Comparison of ENCODE assay signal across 12 cellular contexts in the genomic region with DNA sequence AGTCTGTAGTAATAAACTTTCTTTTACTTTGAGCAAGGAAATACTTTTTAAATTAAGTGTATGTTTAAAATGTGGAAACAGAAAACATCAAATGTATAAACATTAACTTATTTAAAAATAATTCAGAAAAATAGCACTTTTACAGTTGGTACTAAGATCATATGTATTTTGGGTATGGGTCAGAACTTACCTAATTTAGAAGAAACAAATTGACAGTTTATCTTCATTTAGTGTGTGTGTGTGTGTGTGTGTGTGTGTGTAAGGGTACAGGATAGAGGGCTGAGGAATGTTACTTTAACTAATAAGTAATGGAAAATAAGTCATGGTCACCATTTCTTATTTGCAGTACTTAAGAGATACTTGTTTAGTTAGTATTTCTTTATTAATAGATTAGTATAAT. TPM values are rescaled to one million over a fixed set of nuclear protein-coding genes. Genes with fewer than 3 reads are reported as not detected.
DNase-seq lines count a peak whose midpoint lies in the region; ATAC-seq and TF ChIP-seq lines count a peak whose summit lies in the region.
"Had no signal": no experiment of that assay in that cellular context is flagged by ENCODE, and none has a peak within 500 bp of the region (broad histone marks: within the 10 kb centered on the region; RNA-seq: fewer than 3 reads in every experiment).

No MANE protein-coding gene starts in this region.

- H3K9me3 Mint-ChIP-seq in type B pancreatic cell, result no peaks in the 10 kb centered on the region

- no peak for ATAC-seq in heart right ventricle
- ATAC-seq in Right ventricle myocardium superior (ENCODE audit: poor library complexity), result no peak
- ATAC-seq in right lobe of liver, result no peak
- ATAC-seq: activated CD4-positive, CD25-positive, alpha-beta regulatory T cell treated with anti-CD3 and anti-CD28 coated beads, Interleukin-2, amount 50 U/mL, for 24 hours had no signal

- H3K36me3 Mint-ChIP-seq in type B pancreatic cell, result no peaks in the 10 kb centered on the region

- no peaks in the 10 kb centered on the region for H3K36me3 ChIP-seq in heart right ventricle
- H3K36me3 ChIP-seq in ascending aorta, result no peaks in the 10 kb centered on the region
- no peaks in the 10 kb centered on the region for H3K36me3 ChIP-seq in right lobe of liver
- H3K36me3 ChIP-seq: transverse colon had no signal

- H3K27ac ChIP-seq in heart right ventricle, result peak overlapping the region in 2 of 10 donors; percentile 7 to 93
- H3K27ac ChIP-seq in ascending aorta, result no peak overlapping the region
- H3K27ac ChIP-seq in right lobe of liver, result peak overlapping the region in 2 of 3 donors; percentile 8 to 98
- H3K27ac ChIP-seq: epithelial cell of prostate, transverse colon had no signal

- no peaks in the 10 kb centered on the region for H3K27me3 Mint-ChIP-seq in type B pancreatic cell

- H3K4me1 ChIP-seq in heart right ventricle (peaks cover 0 to 74% (median 44%) of the 10 kb centered on the region in 9 donors), ascending aorta (peaks cover 7 to 12% of the 10 kb centered on the region in 2 donors), right lobe of liver (peaks cover 0 to 30% (median 10%) of the 10 kb centered on the region in 4 donors)

- peak overlapping the region; percentile 89 for H3K4me3 Mint-ChIP-seq in type B pancreatic cell

- DNase-seq in heart right ventricle (no peak), Right ventricle myocardium superior (no peak), ascending aorta (ENCODE audit: low spot score in 2 of 2) (no peak), right lobe of liver (no peak), type B pancreatic cell (ENCODE audit: extremely low spot score, unreplicated experiment) (no peak), NCI-H1105 (lab: John Stamatoyannopoulos, UW) (no peak), NCI-H748 (lab: John Stamatoyannopoulos, UW; ENCODE audit: unreplicated experiment) (no peak)
- no peak for DNase-seq in central memory CD4-positive, alpha-beta T cell
- DNase-seq: NCI-H226, transverse colon had no signal

- H3K9me3 ChIP-seq in heart right ventricle (peaks cover 0 to 6% (median 0%) of the 10 kb centered on the region in 11 donors), ascending aorta (no peaks in the 10 kb centered on the region), right lobe of liver (no peaks in the 10 kb centered on the region)
- H3K9me3 ChIP-seq: transverse colon had no signal

- H3K27ac Mint-ChIP-seq in type B pancreatic cell, result no peak overlapping the region

- peak overlapping the region in 7 of 10 donors; percentile 78 to 96 (median 91) for H3K4me3 ChIP-seq in heart right ventricle
- H3K4me3 ChIP-seq in ascending aorta, result peak overlapping the region; percentile 84 to 86
- H3K4me3 ChIP-seq in right lobe of liver, result peak overlapping the region in 2 of 3 donors; percentile 65 to 85

- intact Hi-C loops in heart right ventricle (cut with DNase I) (no loop called here), Right ventricle myocardium superior (cut with DNase I) (no loop called here), ascending aorta (cut with DNase I) (no loop called here), right lobe of liver (cut with DNase I) (no loop called here)

- H3K27me3 ChIP-seq in heart right ventricle (no peaks in the 10 kb centered on the region), ascending aorta (no peaks in the 10 kb centered on the region), right lobe of liver (no peaks in the 10 kb centered on the region)
- H3K27me3 ChIP-seq: transverse colon had no signal

- peaks cover 33% of the 10 kb centered on the region for H3K4me1 Mint-ChIP-seq in type B pancreatic cell (ENCODE audit: unreplicated experiment)

- TF ChIP-seq POLR2A in right lobe of liver (IDR thresholded peaks at IDR 0.05), result no peak

- TF ChIP-seq CTCF in heart right ventricle (IDR thresholded peaks at IDR 0.05) (no peak), ascending aorta (IDR thresholded peaks at IDR 0.05) (no peak), right lobe of liver (IDR thresholded peaks at IDR 0.05) (no peak), type B pancreatic cell (conservative IDR thresholded peaks at IDR 0.05) (no peak)

RNA-seq across cellular contexts. Expression of a gene that starts 3.3 kb away (rescaled TPM):
- total RNA-seq in heart right ventricle (10 to 100 TPM; 22.6 to 37.3 (median 26.3) TPM), Right ventricle myocardium superior (23.5 TPM), ascending aorta (25.4 TPM), right lobe of liver (10 to 100 TPM; 24.6 to 39.2 (median 31.2) TPM), type B pancreatic cell (ENCODE audit: low replicate concordance) (47.8 and 56.1 TPM in 2 replicates)
- polyA plus RNA-seq in heart right ventricle, result 1 to 10 TPM; 5.1 to 6.4 TPM

Comparison
In these comparisons a context has a peak if more than half of its experiments do, and no peak if none do; other contexts are left out.
1. H3K27ac ChIP-seq: peak in right lobe of liver (2 of 3); none in ascending aorta (0 of 2).
2. Peak in every context shown above with its lines, with median percentiles within 50 percentile points of each other: H3K4me3 ChIP-seq.